Comparison of ENCODE assay signal across 27 cellular contexts in genomic region chr4:172657112-172657511, GRCh38.
A peak's percentile ranks its signal among the peaks of the same experiment; 100 is the strongest.
DNase-seq lines count a peak whose midpoint lies in the region; ATAC-seq, FAIRE-seq and TF ChIP-seq lines count a peak whose summit lies in the region.
"Had no signal": no experiment of that assay in that cellular context is flagged by ENCODE, and none has a peak within 500 bp of the region (broad histone marks: within the 10 kb centered on the region; RNA-seq: fewer than 3 reads in every experiment).

No MANE protein-coding gene starts in this region.

- CTCF ChIA-PET in HepG2 (lab: Yijun Ruan, JAX; ENCODE audit: low intra/inter-chr PET ratio, low total read pairs): no interaction called here

- TF ChIP-seq EP300 in HepG2 (IDR thresholded peaks at IDR 0.05; ENCODE audit: low read depth in 2 of 2, low read length in 2 of 2) (no peak), HepG2 (CRISPR knock-in tag; IDR thresholded peaks at IDR 0.05; ENCODE audit: borderline replicate concordance) (no peak), esophagus muscularis mucosa (IDR thresholded peaks at IDR 0.05) (no peak)

- POLR2A ChIA-PET in HepG2 (lab: Yijun Ruan, JAX): no interaction called here

- H2AFZ ChIP-seq in HepG2 (ENCODE audit: low read length): no peak overlapping the region

- H4K20me1 ChIP-seq in HepG2 (ENCODE audit: insufficient read depth, low read length): no peaks in the 10 kb centered on the region

- peaks cover 37% of the 10 kb centered on the region for H3K9me3 ChIP-seq in HepG2 (ENCODE audit: low read length)
- H3K9me3 ChIP-seq in right lobe of liver: no peaks in the 10 kb centered on the region
- H3K9me3 ChIP-seq in esophagus muscularis mucosa: no peaks in the 10 kb centered on the region
- H3K9me3 ChIP-seq in thyroid gland: no peaks in the 10 kb centered on the region
- H3K9me3 ChIP-seq: BE2C, Peyer's patch had no signal

- 91% methylated on average over 6 of the region's 6 CpGs for WGBS in HepG2 (ENCODE audit: low lambda C conversion rate)
- 67% methylated on average over 6 of the region's 6 CpGs for WGBS in right lobe of liver (ENCODE audit: insufficient coverage, low coverage, low lambda C conversion rate, missing lambda C conversion rate)
- 30% methylated on average over 6 of the region's 6 CpGs for WGBS in esophagus muscularis mucosa
- 86 to 91% methylated on average over 6 of the region's 6 CpGs for WGBS in thyroid gland, 2 donors

- H3K9ac ChIP-seq in HepG2 (ENCODE audit: insufficient read depth, low read depth, low read length): no peak overlapping the region

- H3K36me3 ChIP-seq in HepG2 (replicated peaks in 1 of 2; ENCODE audit: control insufficient read depth in 1 of 2, insufficient read depth in 2 of 2, low read length in 2 of 2) (no peaks in the 10 kb centered on the region), right lobe of liver (no peaks in the 10 kb centered on the region), esophagus muscularis mucosa (no peaks in the 10 kb centered on the region), thyroid gland (no peaks in the 10 kb centered on the region)
- H3K36me3 ChIP-seq: BE2C, Peyer's patch had no signal

- ATAC-seq in HepG2 (no peak), right lobe of liver (no peak), omental fat pad (ENCODE audit: low FRiP score) (peak; percentile 75), GM21619 (IDR thresholded peaks at IDR 0.05; ENCODE audit: unreplicated experiment) (no peak)
- ATAC-seq: HCT116 had no signal

- no peak for TF ChIP-seq CTCF in HepG2 (CRISPR knock-in tag; IDR thresholded peaks at IDR 0.05)
- no peak for TF ChIP-seq CTCF in right lobe of liver (IDR thresholded peaks at IDR 0.05)
- TF ChIP-seq CTCF in esophagus muscularis mucosa (IDR thresholded peaks at IDR 0.05): no peak
- no peak for TF ChIP-seq CTCF in omental fat pad (IDR thresholded peaks at IDR 0.05)
- no peak for TF ChIP-seq CTCF in thyroid gland (IDR thresholded peaks at IDR 0.05)

- DNase-seq in HepG2 (ENCODE audit: low spot score) (no peak), right lobe of liver (no peak), esophagus muscularis mucosa (ENCODE audit: extremely low spot score) (no peak), omental fat pad (ENCODE audit: low spot score) (no peak), thyroid gland (no peak), NAMALWA (ENCODE audit: low spot score) (no peak), NCI-H187 treated with DMSO at 0.1 percent for 48 hours (lab: John Stamatoyannopoulos, UW) (no peak)
- DNase-seq: ACHN; BE2C; CD8-positive, alpha-beta memory T cell; DMS153; DND-41; KBM-7; MV-4-11; NCI-H2081; NCI-H2171; NCI-H226; NCI-H510A; NCI-H69; OCI-M1; Peyer's patch; SHP77 treated with DMSO at 0.1 percent for 48 hours had no signal

- no TSS peak for BruUV-seq in HepG2 (replicated peaks; lab: Mats Ljungman, UMichigan)

- no peak for TF ChIP-seq RAD21 in HepG2 (CRISPR knock-in tag; IDR thresholded peaks at IDR 0.05)

- H3K27ac ChIP-seq in HepG2 (ENCODE audit: extremely low read length, insufficient read depth, low read length) (no peak overlapping the region), right lobe of liver (no peak overlapping the region), esophagus muscularis mucosa (replicated peaks in 1 of 4) (peak overlapping the region in 3 of 4 donors; percentile 38 to 45 (median 45)), thyroid gland (no peak overlapping the region)
- H3K27ac ChIP-seq: 22Rv1, HL-60, Peyer's patch had no signal

- no peak for TF ChIP-seq POLR2A in HepG2 (IDR thresholded peaks at IDR 0.05; ENCODE audit: insufficient read depth in 1 of 2, low read depth in 2 of 2, low read length in 2 of 2)
- no peak for TF ChIP-seq POLR2A in right lobe of liver (IDR thresholded peaks at IDR 0.05)
- TF ChIP-seq POLR2A in esophagus muscularis mucosa (IDR thresholded peaks at IDR 0.05; ENCODE audit: low read depth): no peak
- no peak for TF ChIP-seq POLR2A in thyroid gland (IDR thresholded peaks at IDR 0.05)

- H3K27me3 ChIP-seq in HepG2 (ENCODE audit: control insufficient read depth in 1 of 2, insufficient read depth in 2 of 2, low read length in 2 of 2) (no peaks in the 10 kb centered on the region), right lobe of liver (no peaks in the 10 kb centered on the region), esophagus muscularis mucosa (no peaks in the 10 kb centered on the region), thyroid gland (no peaks in the 10 kb centered on the region)
- H3K27me3 ChIP-seq: BE2C, Peyer's patch had no signal

- H3K4me3 ChIP-seq in HepG2 (replicated peaks in 1 of 3; ENCODE audit: insufficient read depth in 1 of 3, low read depth in 2 of 3, low read length in 3 of 3) (no peak overlapping the region), right lobe of liver (no peak overlapping the region), esophagus muscularis mucosa (no peak overlapping the region), thyroid gland (replicated peaks in 1 of 3) (no peak overlapping the region)
- H3K4me3 ChIP-seq: Peyer's patch had no signal

- H3K79me2 ChIP-seq in HepG2 (ENCODE audit: insufficient read depth, low read length): no peaks in the 10 kb centered on the region

- H3K4me1 ChIP-seq in HepG2 (ENCODE audit: insufficient read depth, low read length): no peaks in the 10 kb centered on the region
- no peaks in the 10 kb centered on the region for H3K4me1 ChIP-seq in right lobe of liver
- H3K4me1 ChIP-seq in esophagus muscularis mucosa: peaks cover 0 to 28% (median 18%) of the 10 kb centered on the region in 4 donors
- H3K4me1 ChIP-seq in thyroid gland: no peaks in the 10 kb centered on the region
- H3K4me1 ChIP-seq: Peyer's patch had no signal

- no peak overlapping the region for H3K4me2 ChIP-seq in HepG2 (ENCODE audit: low read depth, low read length)

- in situ Hi-C loops in HepG2 (cut with HindIII; ENCODE audit: extremely low pct_ligation_motif_present, low pct_unique_long_range_greater_than_20kb): no loop called here

- FAIRE-seq in HepG2 (lab: Jason Lieb, UNC): no peak
- FAIRE-seq: GM12892 had no signal

- intact Hi-C loops in HepG2 (cut with micrococcal nuclease; ENCODE audit: unreplicated experiment) (no loop called here), right lobe of liver (cut with DNase I) (no loop called here), esophagus muscularis mucosa (cut with DNase I) (no loop called here), thyroid gland (cut with DNase I) (no loop called here)

TF ChIP-seq in HepG2, 621 proteins besides CTCF, POLR2A, EP300 and RAD21:
- no peak for TF ChIP-seq POLR2AphosphoS5 (IDR thresholded peaks at IDR 0.05; ENCODE audit: low read depth, low read length)
- TF ChIP-seq CEBPB (IDR thresholded peaks at IDR 0.05; ENCODE audit: borderline replicate concordance, low read depth, low read length): peak; percentile 69

Comparison
In these comparisons a context has a peak if more than half of its experiments do, and no peak if none do; other contexts are left out.
1. H3K27ac ChIP-seq: peak in esophagus muscularis mucosa (3 of 4); none in HepG2 (single experiment), right lobe of liver (0 of 3) and thyroid gland (0 of 3).